11 cellular contexts compared by ENCODE assay signal in genomic region chr6:24408719-24409410, GRCh38.
DNase-seq lines count a peak whose midpoint lies in the region; ATAC-seq and TF ChIP-seq lines count a peak whose summit lies in the region.
"Had no signal": no experiment of that assay in that cellular context is flagged by ENCODE, and none has a peak within 500 bp of the region (broad histone marks: within the 10 kb centered on the region; RNA-seq: fewer than 3 reads in every experiment).

No MANE protein-coding gene starts in this region.

- H3K4me2 ChIP-seq in Loucy (ENCODE audit: low read depth, low read length, poor library complexity, severe bottlenecking), result peak overlapping the region; percentile 35

- H3K79me2 ChIP-seq in Loucy (ENCODE audit: insufficient read depth, low read length), result peaks cover 26% of the 10 kb centered on the region

- no peaks in the 10 kb centered on the region for H3F3A ChIP-seq in Loucy (ENCODE audit: low read depth)

- no peaks in the 10 kb centered on the region for H3K27me3 ChIP-seq in Loucy (ENCODE audit: insufficient read depth, low read length, poor library complexity, severe bottlenecking)
- H3K27me3 ChIP-seq: brain microvascular endothelial cell had no signal

- TF ChIP-seq CTCF in Loucy (conservative IDR thresholded peaks at IDR 0.05; ENCODE audit: low read length), result no peak

- no peak overlapping the region for H3K4me3 ChIP-seq in Loucy (ENCODE audit: low read length, poor library complexity, severe bottlenecking)

- H3K9ac ChIP-seq in Loucy (ENCODE audit: low read depth, low read length, poor library complexity, severe bottlenecking), result no peak overlapping the region

- H3K9me3 ChIP-seq in Loucy (ENCODE audit: insufficient read depth, low read depth, low read length), result no peaks in the 10 kb centered on the region

- H3K4me1 ChIP-seq in Loucy (ENCODE audit: insufficient read depth, low read length, poor library complexity, severe bottlenecking), result peaks cover 22% of the 10 kb centered on the region

- peaks cover 30% of the 10 kb centered on the region for H3K36me3 ChIP-seq in Loucy (ENCODE audit: insufficient read depth, low read length)

- ATAC-seq in GM18520 (IDR thresholded peaks at IDR 0.05; ENCODE audit: unreplicated experiment) (peak; percentile 74), GM21367 (IDR thresholded peaks at IDR 0.05; ENCODE audit: unreplicated experiment) (peak; percentile 90), HG02981 (IDR thresholded peaks at IDR 0.05; ENCODE audit: unreplicated experiment) (peak; percentile 79)

- H2AFZ ChIP-seq in Loucy (ENCODE audit: low read length), result no peak overlapping the region

- H3K9me2 ChIP-seq in Loucy (replicated peaks; ENCODE audit: low read depth, low read length), result no peaks in the 10 kb centered on the region

- peaks cover 29% of the 10 kb centered on the region for H4K20me1 ChIP-seq in Loucy (ENCODE audit: insufficient read depth, low read length, poor library complexity, severe bottlenecking)

- DNase-seq in middle frontal gyrus (ENCODE audit: extremely low spot score, low spot score) (no peak), globus pallidus (ENCODE audit: low spot score) (no peak)
- DNase-seq in stimulated activated CD4-positive, alpha-beta T cell treated with anti-CD3 and anti-CD28 coated beads, Interleukin-2, amount 100 ng/mL, for 48 hours, result no peak
- no peak for DNase-seq in activated CD4-positive, alpha-beta T cell treated with anti-CD3 and anti-CD28 coated beads for 4 hours
- DNase-seq: brain microvascular endothelial cell; CD4-positive, CD25-positive, alpha-beta regulatory T cell; NCI-H2081 had no signal
